Comparison of ENCODE assay signal across 11 cellular contexts in the genomic region with DNA sequence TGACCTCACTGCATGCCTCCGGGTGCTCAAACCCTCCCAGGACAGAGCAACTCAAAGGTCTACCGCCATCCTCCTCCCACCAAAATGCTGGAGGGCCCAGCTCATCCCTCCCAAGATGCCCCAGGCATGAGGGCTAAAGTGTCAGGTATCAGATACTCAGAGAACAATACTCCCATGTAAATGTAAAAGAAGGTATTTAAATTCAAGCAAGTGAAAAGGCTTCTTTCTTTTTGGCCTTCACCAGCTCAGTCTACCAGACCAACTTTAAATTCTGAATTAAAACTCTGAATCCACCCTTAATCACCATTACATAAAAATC. TPM values are rescaled to one million over a fixed set of nuclear protein-coding genes. Genes with fewer than 3 reads are reported as not detected.
DNase-seq lines count a peak whose midpoint lies in the region; ATAC-seq lines count a peak whose summit lies in the region.
"Had no signal": no experiment of that assay in that cellular context is flagged by ENCODE, and none has a peak within 500 bp of the region (broad histone marks: within the 10 kb centered on the region; RNA-seq: fewer than 3 reads in every experiment).

No MANE protein-coding gene starts in this region.

- no peak overlapping the region for H3K27ac ChIP-seq in CD4-positive, alpha-beta memory T cell (ENCODE audit: low read depth, low read length)

- ATAC-seq in activated CD8-positive, alpha-beta T cell treated with anti-CD3 and anti-CD28 coated beads, Interleukin-2, amount 10 ng/mL, durations not matched to agents 7 days and 5 days, result no peak
- ATAC-seq in memory B cell (ENCODE audit: low read depth), result no peak
- ATAC-seq in GM18907 (IDR thresholded peaks at IDR 0.05; ENCODE audit: unreplicated experiment), result no peak
- ATAC-seq: heart left ventricle, mucosa of descending colon had no signal

- H3K27ac Mint-ChIP-seq in CD4-positive, alpha-beta memory T cell, result peak overlapping the region in 6 of 7 donors; percentile 44 to 94 (median 59)
- no peak overlapping the region for H3K27ac Mint-ChIP-seq in activated CD8-positive, alpha-beta T cell treated with anti-CD3 and anti-CD28 coated beads, Interleukin-2, amount 10 ng/mL, durations not matched to agents 7 days and 5 days
- peak overlapping the region; percentile 96 for H3K27ac Mint-ChIP-seq in memory B cell

- POLR2A ChIA-PET in CD4-positive, alpha-beta memory T cell (lab: Charles Lee; ENCODE audit: partially characterized antibody), result interaction anchor here (0.9 to 1.3 kb wide), 3 partner anchors 20 to 52 kb away, joined by 3 to 4 read pairs (median 4); no protein-coding TSS in a partner anchor
- POLR2A ChIA-PET in activated CD8-positive, alpha-beta T cell treated with anti-CD3 and anti-CD28 coated beads, Interleukin-2, amount 10 ng/mL, durations not matched to agents 7 days and 5 days (lab: Charles Lee), result interaction anchor here (1.3 to 1.4 kb wide), 2 partner anchors 96 to 627 kb away, joined by 3 to 5 read pairs; a partner anchor contains a TSS

- CTCF ChIA-PET in CD4-positive, alpha-beta memory T cell (lab: Charles Lee; ENCODE audit: partially characterized antibody), result interaction anchor here (0.8 to 5.3 kb wide), 5 partner anchors 13 to 340 kb away, joined by 3 to 30 read pairs (median 4); no protein-coding TSS in a partner anchor
- CTCF ChIA-PET in activated CD8-positive, alpha-beta T cell treated with anti-CD3 and anti-CD28 coated beads, Interleukin-2, amount 10 ng/mL, durations not matched to agents 7 days and 5 days (lab: Charles Lee), result interaction anchor here (1.0 to 6.6 kb wide), 7 partner anchors 8 to 340 kb away, joined by 3 to 60 read pairs (median 4); no protein-coding TSS in a partner anchor

- peaks cover 53% of the 10 kb centered on the region for H3K4me1 ChIP-seq in CD4-positive, alpha-beta memory T cell (ENCODE audit: insufficient read depth, low read length)

- DNase-seq in CD4-positive, alpha-beta memory T cell, result no peak
- peak; percentile 86 for DNase-seq in H7
- no peak for DNase-seq in activated CD8-positive, alpha-beta T cell treated with anti-CD3 and anti-CD28 coated beads, Interleukin-2, amount 10 ng/mL, durations not matched to agents 7 days and 5 days
- DNase-seq in memory B cell (ENCODE audit: low spot score in 2 of 2), result no peak
- no peak for DNase-seq in dedifferentiated amniotic fluid mesenchymal stem cell (ENCODE audit: extremely low spot score)
- DNase-seq in central memory CD4-positive, alpha-beta T cell, result no peak
- no peak for DNase-seq in NCI-H524 treated with DMSO at 0.1 percent for 48 hours (lab: John Stamatoyannopoulos, UW)
- DNase-seq: heart left ventricle; mucosa of descending colon; stimulated activated naive CD4-positive, alpha-beta T cell had no signal

- H3K36me3 ChIP-seq in CD4-positive, alpha-beta memory T cell (ENCODE audit: insufficient read depth, low read length), result peaks cover 25% of the 10 kb centered on the region
- H3K36me3 ChIP-seq in H7 (replicated peaks; ENCODE audit: control insufficient read depth, insufficient read depth, low read length), result peaks cover 20% of the 10 kb centered on the region

- intact Hi-C loops in CD4-positive, alpha-beta memory T cell (cut with micrococcal nuclease), result loop anchor here (5.0 kb wide), 3 partner anchors 98 to 1157 kb away; a partner anchor contains a TSS

- no peaks in the 10 kb centered on the region for H3K9me3 ChIP-seq in CD4-positive, alpha-beta memory T cell (ENCODE audit: control insufficient read depth in 1 of 2, low read length in 2 of 2)
- H3K9me3 ChIP-seq: heart left ventricle, mucosa of descending colon had no signal

- H3K27me3 ChIP-seq in CD4-positive, alpha-beta memory T cell (ENCODE audit: insufficient read depth, low read length), result no peaks in the 10 kb centered on the region
- no peaks in the 10 kb centered on the region for H3K27me3 ChIP-seq in H7 (ENCODE audit: control insufficient read depth, insufficient read depth, low read length)
- H3K27me3 ChIP-seq: heart left ventricle had no signal

- peaks cover 0 to 6% (median 0%) of the 10 kb centered on the region in 8 donors for H3K9me3 Mint-ChIP-seq in CD4-positive, alpha-beta memory T cell
- no peaks in the 10 kb centered on the region for H3K9me3 Mint-ChIP-seq in activated CD8-positive, alpha-beta T cell treated with anti-CD3 and anti-CD28 coated beads, Interleukin-2, amount 10 ng/mL, durations not matched to agents 7 days and 5 days (ENCODE audit: insufficient read depth)
- no peaks in the 10 kb centered on the region for H3K9me3 Mint-ChIP-seq in memory B cell

- peak overlapping the region in 1 of 2 donors; percentile 9 for H3K4me3 ChIP-seq in CD4-positive, alpha-beta memory T cell (ENCODE audit: low read length in 2 of 2)
- H3K4me3 ChIP-seq in H7 (ENCODE audit: insufficient read depth, low read depth, low read length), result peak overlapping the region; percentile 95
- H3K4me3 ChIP-seq: mucosa of descending colon had no signal

- H3K36me3 Mint-ChIP-seq in CD4-positive, alpha-beta memory T cell, result peaks cover 29 to 44% of the 10 kb centered on the region in 2 donors
- H3K36me3 Mint-ChIP-seq in activated CD8-positive, alpha-beta T cell treated with anti-CD3 and anti-CD28 coated beads, Interleukin-2, amount 10 ng/mL, durations not matched to agents 7 days and 5 days (ENCODE audit: low read depth), result peaks cover 39% of the 10 kb centered on the region
- peaks cover 14% of the 10 kb centered on the region for H3K36me3 Mint-ChIP-seq in memory B cell

- H3K4me3 Mint-ChIP-seq in CD4-positive, alpha-beta memory T cell, result peak overlapping the region; percentile 78 to 99 (median 96)
- H3K4me3 Mint-ChIP-seq in activated CD8-positive, alpha-beta T cell treated with anti-CD3 and anti-CD28 coated beads, Interleukin-2, amount 10 ng/mL, durations not matched to agents 7 days and 5 days, result peak overlapping the region; percentile 98
- peak overlapping the region; percentile 91 for H3K4me3 Mint-ChIP-seq in memory B cell

- peaks cover 46 to 78% (median 62%) of the 10 kb centered on the region in 4 donors for H3K4me1 Mint-ChIP-seq in CD4-positive, alpha-beta memory T cell
- H3K4me1 Mint-ChIP-seq in activated CD8-positive, alpha-beta T cell treated with anti-CD3 and anti-CD28 coated beads, Interleukin-2, amount 10 ng/mL, durations not matched to agents 7 days and 5 days (ENCODE audit: low read depth), result peaks cover 46% of the 10 kb centered on the region
- peaks cover 55% of the 10 kb centered on the region for H3K4me1 Mint-ChIP-seq in memory B cell

- no peaks in the 10 kb centered on the region for H3K27me3 Mint-ChIP-seq in CD4-positive, alpha-beta memory T cell
- no peaks in the 10 kb centered on the region for H3K27me3 Mint-ChIP-seq in activated CD8-positive, alpha-beta T cell treated with anti-CD3 and anti-CD28 coated beads, Interleukin-2, amount 10 ng/mL, durations not matched to agents 7 days and 5 days (ENCODE audit: low read depth)
- no peaks in the 10 kb centered on the region for H3K27me3 Mint-ChIP-seq in memory B cell

RNA-seq across cellular contexts. Expression of a gene that starts 3.0 kb away (rescaled TPM):
- total RNA-seq in CD4-positive, alpha-beta memory T cell, result 100 to 1,000 TPM; 120 to 129 TPM
- polyA plus RNA-seq in CD4-positive, alpha-beta memory T cell, result 100 to 1,000 TPM in 1 of 2 donors, 10 to 100 TPM in 1; 73.0 to 148 TPM
- total RNA-seq in H7 (2014; rRNA removed; shearing (Covaris generic)), result 425 and 483 TPM in 2 replicates
- 100 to 1,000 TPM; 139 to 145 TPM for total RNA-seq in activated CD8-positive, alpha-beta T cell treated with anti-CD3 and anti-CD28 coated beads, Interleukin-2, amount 10 ng/mL, durations not matched to agents 7 days and 5 days
